In the genomic region with DNA sequence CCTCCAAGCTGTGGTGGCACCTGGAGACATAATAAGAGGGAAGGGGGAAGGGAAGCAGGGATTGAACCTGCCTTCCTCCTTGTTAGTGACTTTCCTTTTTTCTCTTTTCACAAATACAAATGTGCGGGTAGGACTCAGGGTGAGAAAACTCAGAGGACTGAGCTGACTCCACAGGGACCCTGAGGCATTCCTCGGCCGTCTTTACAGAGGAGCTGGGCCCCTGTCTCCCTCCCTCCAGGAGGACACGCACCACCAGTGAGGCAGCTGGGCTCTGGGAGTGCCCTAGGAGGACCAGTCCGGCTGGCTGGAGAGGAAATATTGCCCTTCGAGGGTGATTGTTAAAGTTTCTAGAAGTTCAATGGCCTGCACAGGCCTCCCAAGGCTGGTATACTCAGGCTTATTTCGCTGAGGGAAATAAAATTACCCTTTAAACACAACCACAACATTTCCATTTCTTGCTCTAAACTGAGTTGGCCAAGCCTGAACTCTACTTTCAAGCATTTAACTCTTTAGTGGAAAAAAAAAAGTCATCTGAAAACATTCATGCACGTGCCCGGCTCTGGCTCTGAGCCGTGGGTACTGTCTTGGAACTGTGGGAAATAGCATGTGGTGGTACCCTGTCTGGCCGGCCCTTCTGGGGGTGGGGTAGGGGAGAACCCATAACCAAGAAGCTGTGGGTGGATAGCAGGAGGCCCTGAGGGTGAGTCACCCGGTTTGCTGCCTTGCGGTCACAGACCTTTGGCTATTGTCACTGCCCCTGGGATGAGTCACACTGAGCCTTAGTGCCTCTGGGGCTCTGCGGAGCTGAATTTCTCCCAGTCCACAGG, we compare ENCODE assay signal across 1 cellular context.
TF ChIP-seq lines count a peak whose summit lies in the region.

No MANE protein-coding gene starts in this region.

TF ChIP-seq in GM12878, 131 proteins besides CTCF, POLR2A, EP300 and RAD21 (continued from another document):
- TF ChIP-seq, protein P1, sequence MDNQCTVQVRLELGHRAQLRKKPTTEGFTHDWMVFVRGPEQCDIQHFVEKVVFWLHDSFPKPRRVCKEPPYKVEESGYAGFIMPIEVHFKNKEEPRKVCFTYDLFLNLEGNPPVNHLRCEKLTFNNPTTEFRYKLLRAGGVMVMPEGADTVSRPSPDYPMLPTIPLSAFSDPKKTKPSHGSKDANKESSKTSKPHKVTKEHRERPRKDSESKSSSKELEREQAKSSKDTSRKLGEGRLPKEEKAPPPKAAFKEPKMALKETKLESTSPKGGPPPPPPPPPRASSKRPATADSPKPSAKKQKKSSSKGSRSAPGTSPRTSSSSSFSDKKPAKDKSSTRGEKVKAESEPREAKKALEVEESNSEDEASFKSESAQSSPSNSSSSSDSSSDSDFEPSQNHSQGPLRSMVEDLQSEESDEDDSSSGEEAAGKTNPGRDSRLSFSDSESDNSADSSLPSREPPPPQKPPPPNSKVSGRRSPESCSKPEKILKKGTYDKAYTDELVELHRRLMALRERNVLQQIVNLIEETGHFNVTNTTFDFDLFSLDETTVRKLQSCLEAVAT (IDR thresholded peaks at IDR 0.05), result peak; percentile 62; the same call in 1 of the 2 replicates
- TF ChIP-seq, protein P2, sequence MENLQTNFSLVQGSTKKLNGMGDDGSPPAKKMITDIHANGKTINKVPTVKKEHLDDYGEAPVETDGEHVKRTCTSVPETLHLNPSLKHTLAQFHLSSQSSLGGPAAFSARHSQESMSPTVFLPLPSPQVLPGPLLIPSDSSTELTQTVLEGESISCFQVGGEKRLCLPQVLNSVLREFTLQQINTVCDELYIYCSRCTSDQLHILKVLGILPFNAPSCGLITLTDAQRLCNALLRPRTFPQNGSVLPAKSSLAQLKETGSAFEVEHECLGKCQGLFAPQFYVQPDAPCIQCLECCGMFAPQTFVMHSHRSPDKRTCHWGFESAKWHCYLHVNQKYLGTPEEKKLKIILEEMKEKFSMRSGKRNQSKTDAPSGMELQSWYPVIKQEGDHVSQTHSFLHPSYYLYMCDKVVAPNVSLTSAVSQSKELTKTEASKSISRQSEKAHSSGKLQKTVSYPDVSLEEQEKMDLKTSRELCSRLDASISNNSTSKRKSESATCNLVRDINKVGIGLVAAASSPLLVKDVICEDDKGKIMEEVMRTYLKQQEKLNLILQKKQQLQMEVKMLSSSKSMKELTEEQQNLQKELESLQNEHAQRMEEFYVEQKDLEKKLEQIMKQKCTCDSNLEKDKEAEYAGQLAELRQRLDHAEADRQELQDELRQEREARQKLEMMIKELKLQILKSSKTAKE (IDR thresholded peaks at IDR 0.05; ENCODE audit: low read depth, poor library complexity, severe bottlenecking), result peak; percentile 70
- TF ChIP-seq PAX5 (IDR thresholded peaks at IDR 0.05; ENCODE audit: borderline replicate concordance, low read depth, low read length), result 0 out of 2 replicates have a peak, but pooled peaks have one; percentile 52
- no peak for TF ChIP-seq HDAC2 (IDR thresholded peaks at IDR 0.05)
- no peak for TF ChIP-seq ZNF217 (IDR thresholded peaks at IDR 0.05)
- peak; percentile 54; the same call in 1 of the 2 replicates for TF ChIP-seq BACH1 (IDR thresholded peaks at IDR 0.05; ENCODE audit: borderline replicate concordance)
- TF ChIP-seq CBFB (IDR thresholded peaks at IDR 0.05; ENCODE audit: low read depth), result no peak
- TF ChIP-seq MXI1 (IDR thresholded peaks at IDR 0.05; ENCODE audit: low read depth, low read length), result 0 out of 2 replicates have a peak, but pooled peaks have one; percentile 26
- no peak for TF ChIP-seq FOXK2 (IDR thresholded peaks at IDR 0.05)
- peak; percentile 90 for TF ChIP-seq DPF2 (IDR thresholded peaks at IDR 0.05)
- TF ChIP-seq MTA2 (IDR thresholded peaks at IDR 0.05; ENCODE audit: low read depth), result peak; percentile 69; the same call in 1 of the 2 replicates
- peak; percentile 74 for TF ChIP-seq MEF2B (IDR thresholded peaks at IDR 0.05; ENCODE audit: partially characterized antibody, poor library complexity, severe bottlenecking)
- TF ChIP-seq BHLHE40 (IDR thresholded peaks at IDR 0.05; ENCODE audit: borderline replicate concordance in 1 of 2, low read depth in 2 of 2, low read length in 1 of 2), result peak; percentile 93 to 94
- TF ChIP-seq IKZF2 (IDR thresholded peaks at IDR 0.05), result peak; percentile 48 to 70; a peak in 2 of 4 replicates
- peak; percentile 48; the same call in 1 of the 2 replicates for TF ChIP-seq JUND (IDR thresholded peaks at IDR 0.05; ENCODE audit: low read depth, low read length)
- peak; percentile 45; the same call in 1 of the 2 replicates for TF ChIP-seq BCL11A (IDR thresholded peaks at IDR 0.05; ENCODE audit: low read depth, low read length)
- TF ChIP-seq, protein P3, sequence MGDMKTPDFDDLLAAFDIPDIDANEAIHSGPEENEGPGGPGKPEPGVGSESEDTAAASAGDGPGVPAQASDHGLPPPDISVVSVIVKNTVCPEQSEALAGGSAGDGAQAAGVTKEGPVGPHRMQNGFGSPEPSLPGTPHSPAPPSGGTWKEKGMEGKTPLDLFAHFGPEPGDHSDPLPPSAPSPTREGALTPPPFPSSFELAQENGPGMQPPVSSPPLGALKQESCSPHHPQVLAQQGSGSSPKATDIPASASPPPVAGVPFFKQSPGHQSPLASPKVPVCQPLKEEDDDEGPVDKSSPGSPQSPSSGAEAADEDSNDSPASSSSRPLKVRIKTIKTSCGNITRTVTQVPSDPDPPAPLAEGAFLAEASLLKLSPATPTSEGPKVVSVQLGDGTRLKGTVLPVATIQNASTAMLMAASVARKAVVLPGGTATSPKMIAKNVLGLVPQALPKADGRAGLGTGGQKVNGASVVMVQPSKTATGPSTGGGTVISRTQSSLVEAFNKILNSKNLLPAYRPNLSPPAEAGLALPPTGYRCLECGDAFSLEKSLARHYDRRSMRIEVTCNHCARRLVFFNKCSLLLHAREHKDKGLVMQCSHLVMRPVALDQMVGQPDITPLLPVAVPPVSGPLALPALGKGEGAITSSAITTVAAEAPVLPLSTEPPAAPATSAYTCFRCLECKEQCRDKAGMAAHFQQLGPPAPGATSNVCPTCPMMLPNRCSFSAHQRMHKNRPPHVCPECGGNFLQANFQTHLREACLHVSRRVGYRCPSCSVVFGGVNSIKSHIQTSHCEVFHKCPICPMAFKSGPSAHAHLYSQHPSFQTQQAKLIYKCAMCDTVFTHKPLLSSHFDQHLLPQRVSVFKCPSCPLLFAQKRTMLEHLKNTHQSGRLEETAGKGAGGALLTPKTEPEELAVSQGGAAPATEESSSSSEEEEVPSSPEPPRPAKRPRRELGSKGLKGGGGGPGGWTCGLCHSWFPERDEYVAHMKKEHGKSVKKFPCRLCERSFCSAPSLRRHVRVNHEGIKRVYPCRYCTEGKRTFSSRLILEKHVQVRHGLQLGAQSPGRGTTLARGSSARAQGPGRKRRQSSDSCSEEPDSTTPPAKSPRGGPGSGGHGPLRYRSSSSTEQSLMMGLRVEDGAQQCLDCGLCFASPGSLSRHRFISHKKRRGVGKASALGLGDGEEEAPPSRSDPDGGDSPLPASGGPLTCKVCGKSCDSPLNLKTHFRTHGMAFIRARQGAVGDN (IDR thresholded peaks at IDR 0.05), result 0 out of 2 replicates have a peak, but pooled peaks have one; percentile 45
